In the genomic region with DNA sequence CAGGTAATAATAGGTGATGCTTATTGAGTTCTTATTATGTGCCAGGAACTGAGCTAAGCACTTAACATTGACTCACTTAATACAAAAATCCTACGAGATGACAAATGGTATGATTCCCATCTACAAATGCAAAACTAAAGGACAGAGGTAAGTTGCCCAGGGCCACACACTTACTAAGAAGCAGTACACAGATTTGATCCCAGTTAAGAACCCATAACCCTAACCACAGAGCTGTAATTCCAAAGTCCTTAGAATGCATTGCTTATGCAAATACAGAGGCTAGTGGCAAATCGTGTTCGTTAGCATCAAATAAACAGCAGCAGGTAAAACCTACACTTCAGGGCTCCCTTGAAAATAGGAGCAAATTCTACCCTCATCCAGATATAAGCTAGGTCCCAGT, we compare ENCODE assay signal across 24 cellular contexts.
"Had no signal": no experiment of that assay in that cellular context is flagged by ENCODE, and none has a peak within 500 bp of the region (broad histone marks: within the 10 kb centered on the region; RNA-seq: fewer than 3 reads in every experiment).

No MANE protein-coding gene starts in this region.

- H3K4me1 ChIP-seq: psoas muscle had no signal

- H3K9me3 ChIP-seq: ascending aorta, heart right ventricle, neutrophil, ovary, psoas muscle had no signal

- ATAC-seq: activated CD8-positive, alpha-beta memory T cell treated with anti-CD3 and anti-CD28 coated beads, Interleukin-2, amount 10 ng/mL, durations not matched to agents 7 days and 5 days; activated CD8-positive, alpha-beta T cell treated with anti-CD3 and anti-CD28 coated beads for 36 hours; activated naive CD4-positive, alpha-beta T cell treated with anti-CD3 and anti-CD28 coated beads, Interleukin-2, amount 50 U/mL, for 72 hours; heart right ventricle; left cardiac atrium; natural killer cell treated with Interleukin-12 subunit alpha and Interleukin-12 subunit beta and Interleukin-15 and Interleukin-18, amount 100 ng/mL, for 72 hours; psoas muscle; right cardiac atrium; stimulated activated naive CD8-positive, alpha-beta T cell treated with anti-CD3 and anti-CD28 coated beads, Interleukin-15, Interleukin-2, amounts not matched to agents 100 U/mL and 50 U/mL, for 24 hours had no signal

- DNase-seq: activated CD4-positive, alpha-beta T cell treated with anti-CD3 and anti-CD28 coated beads, Interleukin-2, amount 10 ng/mL, durations not matched to agents 7 days and 5 days; activated CD4-positive, CD25-positive, alpha-beta regulatory T cell treated with anti-CD3 and anti-CD28 coated beads, Interleukin-2, amount 50 U/mL, for 72 hours; activated CD8-positive, alpha-beta memory T cell treated with anti-CD3 and anti-CD28 coated beads, Interleukin-2, amount 10 ng/mL, durations not matched to agents 7 days and 5 days; activated CD8-positive, alpha-beta T cell treated with anti-CD3 and anti-CD28 coated beads for 36 hours; activated T-cell treated with anti-CD3 and anti-CD28 coated beads for 4 hours; brain microvascular endothelial cell; caudate nucleus; dermis blood vessel endothelial cell; effector CD8-positive, alpha-beta T cell; heart right ventricle; islet precursor cell; left cardiac atrium; ovary; psoas muscle; right cardiac atrium; stimulated activated CD4-positive, alpha-beta T cell treated with anti-CD3 and anti-CD28 coated beads, Interleukin-12 subunit alpha, Interleukin-12 subunit beta, amount 100 ng/mL, for 4 hours; stimulated activated CD4-positive, alpha-beta T cell treated with anti-CD3 and anti-CD28 coated beads, Interleukin-4, amount 100 ng/mL, for 4 hours; stimulated activated naive CD8-positive, alpha-beta T cell treated with anti-CD3 and anti-CD28 coated beads, Interleukin-15, Interleukin-2, amounts not matched to agents 100 U/mL and 50 U/mL, for 24 hours had no signal

- H3K4me3 ChIP-seq: ascending aorta, heart right ventricle, ovary, psoas muscle had no signal

- H3K27ac Mint-ChIP-seq: activated CD4-positive, alpha-beta T cell treated with anti-CD3 and anti-CD28 coated beads, Interleukin-2, amount 10 ng/mL, durations not matched to agents 7 days and 5 days; activated CD8-positive, alpha-beta memory T cell treated with anti-CD3 and anti-CD28 coated beads, Interleukin-2, amount 10 ng/mL, durations not matched to agents 7 days and 5 days; activated CD8-positive, alpha-beta T cell treated with anti-CD3 and anti-CD28 coated beads for 36 hours; activated naive CD4-positive, alpha-beta T cell treated with anti-CD3 and anti-CD28 coated beads, Interleukin-2, amount 50 U/mL, for 72 hours; activated T-helper 1 cell treated with anti-CD3 and anti-CD28 coated beads, Interleukin-12 subunit alpha, Interleukin-12 subunit beta, Interleukin-2, Interleukin-4 antibody, amounts not matched to agents 30 ng/mL and 10 ng/mL and 1 ng/mL, durations not matched to agents 14 hours and 24 hours and 36 hours; natural killer cell treated with Interleukin-12 subunit alpha and Interleukin-12 subunit beta and Interleukin-15 and Interleukin-18, amount 100 ng/mL, for 72 hours; T-helper 1 cell treated with Interleukin-12 subunit alpha and Interleukin-12 subunit beta and Interleukin-4 antibody, amounts not matched to agents 30 μg/mL and 1 μg/mL, for 36 hours had no signal

- H3K36me3 ChIP-seq: brain microvascular endothelial cell, neutrophil, ovary had no signal

- H3K27me3 ChIP-seq: ascending aorta, brain microvascular endothelial cell, heart right ventricle, neutrophil, ovary had no signal

- H3K36me3 Mint-ChIP-seq: activated CD8-positive, alpha-beta memory T cell treated with anti-CD3 and anti-CD28 coated beads, Interleukin-2, amount 10 ng/mL, durations not matched to agents 7 days and 5 days; activated naive CD4-positive, alpha-beta T cell treated with anti-CD3 and anti-CD28 coated beads, Interleukin-2, amount 50 U/mL, for 72 hours; natural killer cell treated with Interleukin-12 subunit alpha and Interleukin-12 subunit beta and Interleukin-15 and Interleukin-18, amount 100 ng/mL, for 72 hours had no signal

- H3K4me3 Mint-ChIP-seq: activated CD4-positive, alpha-beta T cell treated with anti-CD3 and anti-CD28 coated beads, Interleukin-2, amount 10 ng/mL, durations not matched to agents 7 days and 5 days; activated CD8-positive, alpha-beta memory T cell treated with anti-CD3 and anti-CD28 coated beads, Interleukin-2, amount 10 ng/mL, durations not matched to agents 7 days and 5 days; activated CD8-positive, alpha-beta T cell treated with anti-CD3 and anti-CD28 coated beads for 36 hours; activated T-helper 1 cell treated with anti-CD3 and anti-CD28 coated beads, Interleukin-12 subunit alpha, Interleukin-12 subunit beta, Interleukin-2, Interleukin-4 antibody, amounts not matched to agents 30 ng/mL and 10 ng/mL and 1 ng/mL, durations not matched to agents 14 hours and 24 hours and 36 hours; natural killer cell treated with Interleukin-12 subunit alpha and Interleukin-12 subunit beta and Interleukin-15 and Interleukin-18, amount 100 ng/mL, for 72 hours; T-helper 1 cell treated with Interleukin-12 subunit alpha and Interleukin-12 subunit beta and Interleukin-4 antibody, amounts not matched to agents 30 μg/mL and 1 μg/mL, for 36 hours had no signal

- H3K9me3 Mint-ChIP-seq: activated CD4-positive, alpha-beta T cell treated with anti-CD3 and anti-CD28 coated beads, Interleukin-2, amount 10 ng/mL, durations not matched to agents 7 days and 5 days; activated CD8-positive, alpha-beta T cell treated with anti-CD3 and anti-CD28 coated beads for 36 hours; activated naive CD4-positive, alpha-beta T cell treated with anti-CD3 and anti-CD28 coated beads, Interleukin-2, amount 50 U/mL, for 72 hours; activated T-helper 1 cell treated with anti-CD3 and anti-CD28 coated beads, Interleukin-12 subunit alpha, Interleukin-12 subunit beta, Interleukin-2, Interleukin-4 antibody, amounts not matched to agents 30 ng/mL and 10 ng/mL and 1 ng/mL, durations not matched to agents 14 hours and 24 hours and 36 hours; natural killer cell treated with Interleukin-12 subunit alpha and Interleukin-12 subunit beta and Interleukin-15 and Interleukin-18, amount 100 ng/mL, for 72 hours; T-helper 1 cell treated with Interleukin-12 subunit alpha and Interleukin-12 subunit beta and Interleukin-4 antibody, amounts not matched to agents 30 μg/mL and 1 μg/mL, for 36 hours had no signal

- H3K27ac ChIP-seq: ascending aorta, brain microvascular endothelial cell, heart right ventricle, neutrophil, ovary, psoas muscle had no signal
